ENCODE assay signal across 9 cellular contexts in genomic region chr12:104276192-104277131, GRCh38. TPM values are rescaled to one million over a fixed set of nuclear protein-coding genes. Genes with fewer than 3 reads are reported as not detected.
DNase-seq lines count a peak whose midpoint lies in the region; ATAC-seq and TF ChIP-seq lines count a peak whose summit lies in the region.
"Had no signal": no experiment of that assay in that cellular context is flagged by ENCODE, and none has a peak within 500 bp of the region (broad histone marks: within the 10 kb centered on the region; RNA-seq: fewer than 3 reads in every experiment).

No MANE protein-coding gene starts in this region.

- H3K27me3 ChIP-seq in breast epithelium, result no peaks in the 10 kb centered on the region
- H3K27me3 ChIP-seq: heart right ventricle had no signal

- H3K27me3 Mint-ChIP-seq in stimulated activated memory B cell treated with anti-CD40 and anti-IgM and Interleukin-4, amounts not matched to agents 10 μg/mL and 1 μg/mL and 100 μg/mL, for 72 hours, result peaks cover 10% of the 10 kb centered on the region
- no peaks in the 10 kb centered on the region for H3K27me3 Mint-ChIP-seq in activated T-cell treated with anti-CD3 and anti-CD28 coated beads, Interleukin-2, amount 50 U/mL, for 24 hours

- no peaks in the 10 kb centered on the region for H3K9me3 Mint-ChIP-seq in stimulated activated memory B cell treated with anti-CD40 and anti-IgM and Interleukin-4, amounts not matched to agents 10 μg/mL and 1 μg/mL and 100 μg/mL, for 72 hours
- H3K9me3 Mint-ChIP-seq in activated T-cell treated with anti-CD3 and anti-CD28 coated beads, Interleukin-2, amount 50 U/mL, for 24 hours, result no peaks in the 10 kb centered on the region

- H3K4me1 ChIP-seq in breast epithelium, result no peaks in the 10 kb centered on the region

- DNase-seq in GM13977 (ENCODE audit: low spot score) (peak; percentile 38), NCI-H2171 (lab: John Stamatoyannopoulos, UW) (peak; percentile 81), breast epithelium (ENCODE audit: low spot score in 2 of 2) (no peak), medulla oblongata (ENCODE audit: extremely low spot score) (no peak)
- no peak for DNase-seq in activated T-cell treated with anti-CD3 and anti-CD28 coated beads, Interleukin-2, amount 50 U/mL, for 24 hours
- DNase-seq: heart right ventricle had no signal

- in situ Hi-C loops in GM13977 (cut with MboI; ENCODE audit: low pct_unique_long_range_greater_than_20kb, low sequenced_read_pairs, unreplicated experiment), result no loop called here

- intact Hi-C loops in breast epithelium (cut with DNase I; ENCODE audit: low total_unique reads), result no loop called here

- peak overlapping the region; percentile 61 for H3K27ac Mint-ChIP-seq in stimulated activated memory B cell treated with anti-CD40 and anti-IgM and Interleukin-4, amounts not matched to agents 10 μg/mL and 1 μg/mL and 100 μg/mL, for 72 hours
- H3K27ac Mint-ChIP-seq in activated T-cell treated with anti-CD3 and anti-CD28 coated beads, Interleukin-2, amount 50 U/mL, for 24 hours, result no peak overlapping the region

- no peaks in the 10 kb centered on the region for H3K36me3 ChIP-seq in breast epithelium
- H3K36me3 ChIP-seq: heart right ventricle had no signal

- TF ChIP-seq POLR2A in breast epithelium (IDR thresholded peaks at IDR 0.05), result no peak

- TF ChIP-seq CTCF in GM13977 (IDR thresholded peaks at IDR 0.05; ENCODE audit: extremely low read depth, insufficient read depth, missing control alignments) (no peak), breast epithelium (IDR thresholded peaks at IDR 0.05) (no peak)

- H3K4me3 Mint-ChIP-seq in stimulated activated memory B cell treated with anti-CD40 and anti-IgM and Interleukin-4, amounts not matched to agents 10 μg/mL and 1 μg/mL and 100 μg/mL, for 72 hours, result peak overlapping the region; percentile 62
- no peak overlapping the region for H3K4me3 Mint-ChIP-seq in activated T-cell treated with anti-CD3 and anti-CD28 coated beads, Interleukin-2, amount 50 U/mL, for 24 hours

- H3K36me3 Mint-ChIP-seq in stimulated activated memory B cell treated with anti-CD40 and anti-IgM and Interleukin-4, amounts not matched to agents 10 μg/mL and 1 μg/mL and 100 μg/mL, for 72 hours, result no peaks in the 10 kb centered on the region
- no peaks in the 10 kb centered on the region for H3K36me3 Mint-ChIP-seq in activated T-cell treated with anti-CD3 and anti-CD28 coated beads, Interleukin-2, amount 50 U/mL, for 24 hours (ENCODE audit: low read depth)

- H3K4me3 ChIP-seq in breast epithelium, result peak overlapping the region in 2 of 3 donors; percentile 32 to 56
- H3K4me3 ChIP-seq: heart right ventricle had no signal

- H3K4me1 Mint-ChIP-seq in stimulated activated memory B cell treated with anti-CD40 and anti-IgM and Interleukin-4, amounts not matched to agents 10 μg/mL and 1 μg/mL and 100 μg/mL, for 72 hours, result peaks cover 13% of the 10 kb centered on the region
- peaks cover 20% of the 10 kb centered on the region for H3K4me1 Mint-ChIP-seq in activated T-cell treated with anti-CD3 and anti-CD28 coated beads, Interleukin-2, amount 50 U/mL, for 24 hours (ENCODE audit: low read depth)

- H3K9me3 ChIP-seq in breast epithelium, result no peaks in the 10 kb centered on the region
- H3K9me3 ChIP-seq: heart right ventricle had no signal

- H3K27ac ChIP-seq in breast epithelium, result peak overlapping the region; percentile 54 to 72
- H3K27ac ChIP-seq: heart right ventricle had no signal

- ATAC-seq in HG02610 (IDR thresholded peaks at IDR 0.05; ENCODE audit: unreplicated experiment) (peak; percentile 66), GM19023 (IDR thresholded peaks at IDR 0.05; ENCODE audit: unreplicated experiment) (no peak)
- ATAC-seq in stimulated activated memory B cell treated with anti-CD40 and anti-IgM and Interleukin-4, amounts not matched to agents 10 μg/mL and 1 μg/mL and 100 μg/mL, for 72 hours, result peak; percentile 86

RNA-seq across cellular contexts. Expression of gene EID3, which starts 27.1 kb away (rescaled TPM):
- 10 to 100 TPM in 2 of 3 donors, 1 to 10 TPM in 1; 6.7 to 13.3 (median 12.1) TPM for total RNA-seq in breast epithelium

Comparison
In these comparisons a context has a peak if more than half of its experiments do, and no peak if none do; other contexts are left out.
1. DNase-seq: peak in GM13977 (single experiment) and NCI-H2171 (single experiment); none in breast epithelium (0 of 2), activated T-cell treated with anti-CD3 and anti-CD28 coated beads, Interleukin-2, amount 50 U/mL, for 24 hours (single experiment) and medulla oblongata (single experiment).